ENCODE assay signal across 11 cellular contexts in the genomic region with DNA sequence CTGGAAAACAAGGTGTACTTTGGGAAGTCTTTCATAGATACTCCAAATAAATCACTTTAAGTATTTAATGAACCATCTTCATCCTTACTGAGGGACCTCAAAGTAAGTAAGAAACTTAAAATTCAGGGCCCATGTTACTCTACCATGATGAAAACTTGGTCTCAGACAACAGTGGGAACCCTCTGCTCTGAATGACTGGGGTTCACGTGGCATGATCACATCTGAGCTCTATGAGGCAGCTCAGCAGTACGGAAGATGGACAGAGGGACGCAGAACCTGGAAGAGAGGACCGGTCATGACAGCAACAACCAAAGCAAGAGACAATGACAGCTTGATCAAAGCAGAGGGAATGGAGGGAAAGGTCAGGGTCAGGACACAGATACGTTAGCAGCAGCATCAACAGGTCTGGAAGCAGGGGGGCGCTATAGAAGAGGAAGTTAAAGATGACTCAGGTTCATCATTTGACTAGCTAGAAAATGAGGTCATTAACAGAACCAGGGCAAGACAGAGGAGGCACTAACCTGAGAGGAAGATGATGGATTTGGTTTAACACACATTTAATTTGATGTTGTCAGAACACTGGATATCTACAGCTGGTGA. TPM values are rescaled to one million over a fixed set of nuclear protein-coding genes. Genes with fewer than 3 reads are reported as not detected.
A peak's percentile ranks its signal among the peaks of the same experiment; 100 is the strongest.
DNase-seq lines count a peak whose midpoint lies in the region; ATAC-seq, FAIRE-seq and TF ChIP-seq lines count a peak whose summit lies in the region.
"Had no signal": no experiment of that assay in that cellular context is flagged by ENCODE, and none has a peak within 500 bp of the region (broad histone marks: within the 10 kb centered on the region; RNA-seq: fewer than 3 reads in every experiment).

No MANE protein-coding gene starts in this region.

- CTCF ChIA-PET in HepG2 (lab: Yijun Ruan, JAX; ENCODE audit: low intra/inter-chr PET ratio, low total read pairs): no interaction called here

- H4K20me1 ChIP-seq in HepG2 (ENCODE audit: insufficient read depth, low read length): peaks cover 16% of the 10 kb centered on the region
- H4K20me1 ChIP-seq in OCI-LY3 (ENCODE audit: insufficient read depth, low read length): peaks cover 60% of the 10 kb centered on the region

- H3K79me2 ChIP-seq in HepG2 (ENCODE audit: insufficient read depth, low read length) (peaks cover 74% of the 10 kb centered on the region), OCI-LY3 (ENCODE audit: low read length) (peaks cover 100% of the 10 kb centered on the region)

- POLR2A ChIA-PET in HepG2 (lab: Yijun Ruan, JAX): interaction anchor here (0.7 kb wide), 1 partner anchor 296 kb away, joined by 3 read pairs; no protein-coding TSS in a partner anchor

- peaks cover 26% of the 10 kb centered on the region for H3K4me1 ChIP-seq in HepG2 (ENCODE audit: insufficient read depth, low read length)
- no peaks in the 10 kb centered on the region for H3K4me1 ChIP-seq in right lobe of liver
- H3K4me1 ChIP-seq in OCI-LY3 (ENCODE audit: low read length): peaks cover 33% of the 10 kb centered on the region
- H3K4me1 ChIP-seq: Peyer's patch had no signal

- no peak overlapping the region for H3K9ac ChIP-seq in HepG2 (ENCODE audit: insufficient read depth, low read depth, low read length)
- H3K9ac ChIP-seq in OCI-LY3 (ENCODE audit: low read length): peak overlapping the region; percentile 16; the same call in 1 of the 2 replicates

- BruUV-seq in HepG2 (replicated peaks; lab: Mats Ljungman, UMichigan): no TSS peak

- H3K27me3 ChIP-seq in HepG2 (ENCODE audit: control insufficient read depth in 1 of 2, insufficient read depth in 2 of 2, low read length in 2 of 2): no peaks in the 10 kb centered on the region
- H3K27me3 ChIP-seq in right lobe of liver: no peaks in the 10 kb centered on the region
- no peaks in the 10 kb centered on the region for H3K27me3 ChIP-seq in OCI-LY3 (ENCODE audit: low read depth, low read length)
- H3K27me3 ChIP-seq: Peyer's patch, right atrium auricular region, stomach had no signal

- DNase-seq in HepG2 (ENCODE audit: low spot score) (no peak), right lobe of liver (no peak), choroid plexus epithelial cell (ENCODE audit: low read depth) (no peak), UCSD-AML1 (lab: John Stamatoyannopoulos, UW; ENCODE audit: unreplicated experiment) (no peak), amniotic stem cell (lab: John Stamatoyannopoulos, UW) (no peak)
- DNase-seq in stimulated activated naive CD8-positive, alpha-beta T cell treated with anti-CD3 and anti-CD28 coated beads, Interleukin-15, Interleukin-2, amounts not matched to agents 100 U/mL and 50 U/mL, for 24 hours: peak; percentile 42
- DNase-seq: Peyer's patch, stomach had no signal

- H3K27ac ChIP-seq in HepG2 (ENCODE audit: extremely low read length, insufficient read depth, low read length): no peak overlapping the region
- H3K27ac ChIP-seq in right lobe of liver: no peak overlapping the region
- H3K27ac ChIP-seq in OCI-LY3 (ENCODE audit: low read length): peak overlapping the region; percentile 59
- H3K27ac ChIP-seq: right atrium auricular region, stomach had no signal

- no peak overlapping the region for H2AFZ ChIP-seq in HepG2 (ENCODE audit: low read length)
- H2AFZ ChIP-seq in OCI-LY3 (ENCODE audit: low read depth, low read length): no peak overlapping the region

- WGBS in HepG2 (ENCODE audit: low lambda C conversion rate): 94% methylated on average over 6 of the region's 6 CpGs
- WGBS in right lobe of liver (ENCODE audit: insufficient coverage, low coverage, low lambda C conversion rate, missing lambda C conversion rate): 80% methylated on average over 6 of the region's 6 CpGs

- TF ChIP-seq POLR2A in HepG2 (IDR thresholded peaks at IDR 0.05; ENCODE audit: insufficient read depth in 1 of 2, low read depth in 2 of 2, low read length in 2 of 2) (no peak), right lobe of liver (IDR thresholded peaks at IDR 0.05) (no peak)

- 0 out of 2 replicates have a peak, but pooled peaks have one; percentile 15 for TF ChIP-seq CTCF in HepG2 (CRISPR knock-in tag; IDR thresholded peaks at IDR 0.05)
- TF ChIP-seq CTCF in right lobe of liver (IDR thresholded peaks at IDR 0.05): no peak
- peak; percentile 53 for TF ChIP-seq CTCF in OCI-LY3 (IDR thresholded peaks at IDR 0.05; ENCODE audit: low read depth, low read length)
- peak; percentile 21 for TF ChIP-seq CTCF in choroid plexus epithelial cell (conservative IDR thresholded peaks at IDR 0.05; ENCODE audit: low read depth, low read length)

- ATAC-seq in HepG2 (no peak), right lobe of liver (no peak), GM21576 (IDR thresholded peaks at IDR 0.05; ENCODE audit: unreplicated experiment) (no peak)
- ATAC-seq in stimulated activated naive CD8-positive, alpha-beta T cell treated with anti-CD3 and anti-CD28 coated beads, Interleukin-15, Interleukin-2, amounts not matched to agents 100 U/mL and 50 U/mL, for 24 hours: peak; percentile 59

- H3K4me3 ChIP-seq in HepG2 (replicated peaks in 1 of 3; ENCODE audit: insufficient read depth in 1 of 3, low read depth in 2 of 3, low read length in 3 of 3) (no peak overlapping the region), right lobe of liver (no peak overlapping the region), OCI-LY3 (ENCODE audit: low read length) (no peak overlapping the region), choroid plexus epithelial cell (ENCODE audit: low read depth, low read length) (no peak overlapping the region)
- H3K4me3 ChIP-seq: Peyer's patch, right atrium auricular region, stomach had no signal

- H3K9me3 ChIP-seq in HepG2 (ENCODE audit: low read length) (no peaks in the 10 kb centered on the region), right lobe of liver (no peaks in the 10 kb centered on the region), OCI-LY3 (ENCODE audit: insufficient read depth, low read length) (no peaks in the 10 kb centered on the region)
- H3K9me3 ChIP-seq: Peyer's patch, right atrium auricular region, stomach had no signal

- intact Hi-C loops in HepG2 (cut with micrococcal nuclease; ENCODE audit: unreplicated experiment) (no loop called here), right lobe of liver (cut with DNase I) (loop anchor here in 1 of 2 donors (10.0 kb wide), 1 partner anchor 97 kb away; no protein-coding TSS in a partner anchor)

- H3K4me2 ChIP-seq in HepG2 (ENCODE audit: low read depth, low read length): no peak overlapping the region
- peak overlapping the region; percentile 32 for H3K4me2 ChIP-seq in OCI-LY3 (ENCODE audit: low read length)

- FAIRE-seq in HepG2 (lab: Jason Lieb, UNC): no peak

- in situ Hi-C loops in HepG2 (cut with HindIII; ENCODE audit: extremely low pct_ligation_motif_present, low pct_unique_long_range_greater_than_20kb): no loop called here

- TF ChIP-seq RAD21 in HepG2 (CRISPR knock-in tag; IDR thresholded peaks at IDR 0.05): no peak

- H3K36me3 ChIP-seq in HepG2 (replicated peaks in 1 of 2; ENCODE audit: control insufficient read depth in 1 of 2, insufficient read depth in 2 of 2, low read length in 2 of 2) (peaks cover 23 to 55% of the 10 kb centered on the region in 2 experiments), right lobe of liver (peaks cover 0 to 44% (median 14%) of the 10 kb centered on the region in 4 donors), OCI-LY3 (replicated peaks; ENCODE audit: low read depth, low read length) (peaks cover 62% of the 10 kb centered on the region)

- no peak for TF ChIP-seq EP300 in HepG2 (IDR thresholded peaks at IDR 0.05; ENCODE audit: low read depth in 2 of 2, low read length in 2 of 2)
- TF ChIP-seq EP300 in HepG2 (CRISPR knock-in tag; IDR thresholded peaks at IDR 0.05; ENCODE audit: borderline replicate concordance): no peak

TF ChIP-seq in HepG2, 621 proteins besides CTCF, POLR2A, EP300 and RAD21 (continues in another document):
- TF ChIP-seq RXRA (CRISPR knock-in tag; IDR thresholded peaks at IDR 0.05) (peak; percentile 30; the same call in 1 of the 2 replicates), NR0B2 (CRISPR knock-in tag; IDR thresholded peaks at IDR 0.05) (no peak)

RNA-seq across cellular contexts. Expression of gene XPO6, which starts 9.5 kb away (rescaled TPM):
- total RNA-seq in HepG2 (2016; rRNA removed; fragmentation: Illumina TruSeq; extraction: Trizol) (102 and 109 TPM in 2 replicates), right lobe of liver (10 to 100 TPM; 41.8 to 62.1 (median 51.3) TPM)
- total RNA-seq in HepG2 (2016; cell fraction: cytosol; rRNA removed; fragmentation: Illumina TruSeq; extraction: Trizol; ENCODE audit: low read depth): 46.6 and 57.5 TPM in 2 replicates
- total RNA-seq in HepG2 (2016; cell fraction: insoluble cytoplasmic fraction; rRNA removed; fragmentation: Illumina TruSeq; extraction: Trizol): 85.8 and 109 TPM in 2 replicates
- total RNA-seq in HepG2 (2016; cell fraction: membrane; rRNA removed; fragmentation: Illumina TruSeq; extraction: Trizol): 87.0 and 101 TPM in 2 replicates
- total RNA-seq in HepG2 (2016; cell fraction: nucleus; rRNA removed; fragmentation: Illumina TruSeq; extraction: Trizol): 104 and 150 TPM in 2 replicates
- polyA plus RNA-seq in HepG2 (2011; rRNA removed): 119 and 129 TPM in 2 replicates
- 93.9 and 123 TPM in 2 replicates for polyA plus RNA-seq in HepG2 (2011; cell fraction: cytosol; rRNA removed)
- 278 and 283 TPM in 2 replicates for polyA plus RNA-seq in HepG2 (2011; cell fraction: nucleus; rRNA removed)
- 52.1 and 55.0 TPM in 2 replicates for polyA plus RNA-seq in HepG2 (2012)
- 19.8 and 23.6 TPM in 2 replicates for polyA plus RNA-seq in HepG2 (2016; cell fraction: cytosol; fragmentation: Illumina TruSeq; extraction: Trizol; ENCODE audit: low read depth)
- polyA plus RNA-seq in HepG2 (2016; cell fraction: insoluble cytoplasmic fraction; fragmentation: Illumina TruSeq; extraction: Trizol; ENCODE audit: low read depth): 97.4 and 110 TPM in 2 replicates
- 67.2 and 72.4 TPM in 2 replicates for polyA plus RNA-seq in HepG2 (2016; cell fraction: membrane; fragmentation: Illumina TruSeq; extraction: Trizol; ENCODE audit: low read depth)
- 153 and 165 TPM in 2 replicates for polyA plus RNA-seq in HepG2 (2016; cell fraction: nucleus; fragmentation: Illumina TruSeq; extraction: Trizol; ENCODE audit: insufficient read depth, low read depth)
- 284 and 462 TPM in 2 replicates for polyA minus RNA-seq in HepG2 (2011; rRNA and poly(A)+ RNA removed; ENCODE audit: low replicate concordance)
- 88.5 and 89.2 TPM in 2 replicates for polyA minus RNA-seq in HepG2 (2011; cell fraction: cytosol; rRNA and poly(A)+ RNA removed)
- 247 and 281 TPM in 2 replicates for polyA minus RNA-seq in HepG2 (2011; cell fraction: nucleus; rRNA and poly(A)+ RNA removed)

Comparison
In these comparisons a context has a peak if more than half of its experiments do, and no peak if none do; other contexts are left out.
1. CTCF ChIP-seq: peak in HepG2 (single experiment), OCI-LY3 (single experiment) and choroid plexus epithelial cell (single experiment); none in right lobe of liver (0 of 4).